Comparison of ENCODE assay signal across 16 cellular contexts in genomic region chr1:25548601-25549000, GRCh38. TPM values are rescaled to one million over a fixed set of nuclear protein-coding genes. Genes with fewer than 3 reads are reported as not detected.
DNase-seq lines count a peak whose midpoint lies in the region; ATAC-seq and TF ChIP-seq lines count a peak whose summit lies in the region.
"Had no signal": no experiment of that assay in that cellular context is flagged by ENCODE, and none has a peak within 500 bp of the region (broad histone marks: within the 10 kb centered on the region; RNA-seq: fewer than 3 reads in every experiment).

No MANE protein-coding gene starts in this region.

- no peaks in the 10 kb centered on the region for H3K27me3 Mint-ChIP-seq in activated CD4-positive, alpha-beta T cell treated with anti-CD3 and anti-CD28 coated beads for 36 hours
- no peaks in the 10 kb centered on the region for H3K27me3 Mint-ChIP-seq in activated naive CD8-positive, alpha-beta T cell treated with anti-CD3 and anti-CD28 coated beads for 36 hours

- H2AK5ac ChIP-seq in IMR-90 (ENCODE audit: low read depth, low read length), result no peak overlapping the region

- TF ChIP-seq CTCF in IMR-90 (conservative IDR thresholded peaks at IDR 0.05; ENCODE audit: low read depth, low read length) (no peak), sigmoid colon (IDR thresholded peaks at IDR 0.05) (no peak)

- H3K27me3 ChIP-seq in IMR-90 (ENCODE audit: control insufficient read depth, insufficient read depth, low read length) (no peaks in the 10 kb centered on the region), sigmoid colon (no peaks in the 10 kb centered on the region)

- H4K8ac ChIP-seq in IMR-90 (ENCODE audit: low read depth in 2 of 2, low read length in 2 of 2), result no peak overlapping the region; a peak in 1 of 4 replicates

- peaks cover 19% of the 10 kb centered on the region; the same call in 1 of the 2 replicates for H4K20me1 ChIP-seq in IMR-90 (ENCODE audit: insufficient read depth, low read length)

- H3K9me3 ChIP-seq in IMR-90 (ENCODE audit: control insufficient read depth, insufficient read depth, low read length), result no peaks in the 10 kb centered on the region
- no peaks in the 10 kb centered on the region for H3K9me3 ChIP-seq in sigmoid colon

- H3K36me3 Mint-ChIP-seq in activated CD4-positive, alpha-beta T cell treated with anti-CD3 and anti-CD28 coated beads for 36 hours (ENCODE audit: low read depth), result peaks cover 2% of the 10 kb centered on the region
- H3K36me3 Mint-ChIP-seq in activated naive CD8-positive, alpha-beta T cell treated with anti-CD3 and anti-CD28 coated beads for 36 hours, result peaks cover 7% of the 10 kb centered on the region

- no peak overlapping the region for H3K56ac ChIP-seq in IMR-90 (ENCODE audit: extremely low read depth, insufficient read depth, low read length)

- H4K5ac ChIP-seq in IMR-90 (ENCODE audit: low read depth, low read length), result no peak overlapping the region

- no peak for TF ChIP-seq POLR2A in IMR-90 (IDR thresholded peaks at IDR 0.05; ENCODE audit: low read depth, low read length)
- TF ChIP-seq POLR2A in sigmoid colon (IDR thresholded peaks at IDR 0.05), result no peak

- DNase-seq in activated CD4-positive, alpha-beta T cell treated with anti-CD3 and anti-CD28 coated beads for 36 hours, result no peak
- DNase-seq in activated CD4-positive, alpha-beta T cell treated with anti-CD3 and anti-CD28 coated beads for 4 hours, result no peak
- DNase-seq in IMR-90, result no peak
- DNase-seq in activated naive CD8-positive, alpha-beta T cell treated with anti-CD3 and anti-CD28 coated beads for 36 hours, result no peak
- DNase-seq in sigmoid colon, result peak; percentile 29
- no peak for DNase-seq in SK-N-DZ (ENCODE audit: low spot score)
- DNase-seq: 8988T, COR-L47, dermis blood vessel endothelial cell, GDM1, HCEC 1CT, NCI-H1930, NCI-H524 treated with DMSO at 0.1 percent for 48 hours, SHP77 had no signal

- no TSS peak for BruUV-seq in IMR-90 (replicated peaks; lab: Mats Ljungman, UMichigan)

- H3K23ac ChIP-seq in IMR-90 (ENCODE audit: low read depth, low read length), result peak overlapping the region; percentile 60; the same call in 1 of the 2 replicates

- no peak overlapping the region for H2BK5ac ChIP-seq in IMR-90 (ENCODE audit: low read depth, low read length, poor library complexity, severe bottlenecking)

- no peak overlapping the region for H2AK9ac ChIP-seq in IMR-90 (replicated peaks; ENCODE audit: low read depth, low read length, poor library complexity)

- no peak overlapping the region for H2BK15ac ChIP-seq in IMR-90 (ENCODE audit: low read depth, low read length)

- peak overlapping the region; percentile 45; the same call in 1 of the 2 replicates for H3K4ac ChIP-seq in IMR-90 (ENCODE audit: low read depth, low read length)

- H3K9ac ChIP-seq in IMR-90 (ENCODE audit: low read depth, low read length), result no peak overlapping the region

- H3K4me3 ChIP-seq in IMR-90 (ENCODE audit: insufficient read depth, low read depth, low read length), result no peak overlapping the region
- no peak overlapping the region for H3K4me3 ChIP-seq in sigmoid colon

- H2BK20ac ChIP-seq in IMR-90 (ENCODE audit: low read depth, low read length), result no peak overlapping the region

- no peak overlapping the region for H3K4me3 Mint-ChIP-seq in activated CD4-positive, alpha-beta T cell treated with anti-CD3 and anti-CD28 coated beads for 36 hours
- H3K4me3 Mint-ChIP-seq in activated naive CD8-positive, alpha-beta T cell treated with anti-CD3 and anti-CD28 coated beads for 36 hours, result no peak overlapping the region

- peaks cover 18% of the 10 kb centered on the region for H3K9me1 ChIP-seq in IMR-90 (ENCODE audit: insufficient read depth, low read length)

- no peak overlapping the region for H3K14ac ChIP-seq in IMR-90 (replicated peaks; ENCODE audit: low read depth, low read length)

- ATAC-seq in activated CD4-positive, alpha-beta T cell treated with anti-CD3 and anti-CD28 coated beads for 36 hours, result no peak
- ATAC-seq in IMR-90 (ENCODE audit: low read depth) (no peak), GM19467 (IDR thresholded peaks at IDR 0.05; ENCODE audit: unreplicated experiment) (no peak), HG03460 (IDR thresholded peaks at IDR 0.05; ENCODE audit: unreplicated experiment) (no peak)

- H3K79me1 ChIP-seq in IMR-90 (ENCODE audit: low read depth in 1 of 2, low read length in 2 of 2), result peaks cover 33 to 80% of the 10 kb centered on the region in 2 experiments

- POLR2A ChIA-PET in activated CD4-positive, alpha-beta T cell treated with anti-CD3 and anti-CD28 coated beads for 36 hours (lab: Charles Lee), result interaction anchor here (0.5 to 2.0 kb wide), 3 partner anchors 17 to 885 kb away, joined by 3 to 14 read pairs (median 7); no protein-coding TSS in a partner anchor
- POLR2A ChIA-PET in IMR-90 (lab: Charles Lee; ENCODE audit: unreplicated experiment), result no interaction called here

- no peak overlapping the region for H3K4me2 ChIP-seq in IMR-90 (ENCODE audit: low read depth, low read length)

- H3K18ac ChIP-seq in IMR-90 (ENCODE audit: low read depth, low read length), result no peak overlapping the region

- H4K91ac ChIP-seq in IMR-90 (ENCODE audit: insufficient read depth, low read depth, low read length), result no peak overlapping the region

- in situ Hi-C loops in IMR-90 (cut with MboI; ENCODE audit: low sequenced_read_pairs), result no loop called here

- intact Hi-C loops in activated CD4-positive, alpha-beta T cell treated with anti-CD3 and anti-CD28 coated beads for 36 hours (cut with DNase I, micrococcal nuclease), result loop anchor here (2.0 to 5.0 kb wide), 3 partner anchors 128 to 249 kb away; no protein-coding TSS in a partner anchor
- intact Hi-C loops in IMR-90 (cut with micrococcal nuclease), result no loop called here
- intact Hi-C loops in sigmoid colon (cut with DNase I), result no loop called here

- CTCF ChIA-PET in activated CD4-positive, alpha-beta T cell treated with anti-CD3 and anti-CD28 coated beads for 36 hours (lab: Charles Lee), result interaction anchor here (0.8 to 2.3 kb wide), 10 partner anchors 19 to 249 kb away, joined by 3 to 10 read pairs (median 4); no protein-coding TSS in a partner anchor
- CTCF ChIA-PET in IMR-90 (lab: Yijun Ruan, JAX), result interaction anchor here (1.1 kb wide), 1 partner anchor 19 kb away, joined by 4 read pairs; no protein-coding TSS in a partner anchor

- H2AFZ ChIP-seq in IMR-90 (replicated peaks; ENCODE audit: low read length, poor library complexity), result no peak overlapping the region

- peaks cover 24% of the 10 kb centered on the region for H3K4me1 ChIP-seq in IMR-90 (ENCODE audit: control insufficient read depth, insufficient read depth, low read length)
- peaks cover 0 to 50% (median 36%) of the 10 kb centered on the region in 4 donors for H3K4me1 ChIP-seq in sigmoid colon

- H3K36me3 ChIP-seq in IMR-90 (ENCODE audit: control insufficient read depth, insufficient read depth, low read length), result no peaks in the 10 kb centered on the region
- H3K36me3 ChIP-seq in sigmoid colon, result no peaks in the 10 kb centered on the region

- no peak for TF ChIP-seq RAD21 in IMR-90 (IDR thresholded peaks at IDR 0.05; ENCODE audit: low read length)

- no peaks in the 10 kb centered on the region for H3K9me3 Mint-ChIP-seq in activated CD4-positive, alpha-beta T cell treated with anti-CD3 and anti-CD28 coated beads for 36 hours (ENCODE audit: low read depth)
- no peaks in the 10 kb centered on the region for H3K9me3 Mint-ChIP-seq in activated naive CD8-positive, alpha-beta T cell treated with anti-CD3 and anti-CD28 coated beads for 36 hours

- H2BK120ac ChIP-seq in IMR-90 (ENCODE audit: low read depth, low read length), result no peak overlapping the region

- peaks cover 82% of the 10 kb centered on the region for H3K4me1 Mint-ChIP-seq in activated CD4-positive, alpha-beta T cell treated with anti-CD3 and anti-CD28 coated beads for 36 hours
- H3K4me1 Mint-ChIP-seq in activated naive CD8-positive, alpha-beta T cell treated with anti-CD3 and anti-CD28 coated beads for 36 hours, result peaks cover 78% of the 10 kb centered on the region

- dilution Hi-C loops in IMR-90 (cut with HindIII; ENCODE audit: low sequenced_read_pairs, unreplicated experiment), result no loop called here

- TF ChIP-seq EP300 in sigmoid colon (IDR thresholded peaks at IDR 0.05), result no peak

- H3K27ac ChIP-seq in IMR-90 (ENCODE audit: insufficient read depth, low read length) (no peak overlapping the region), sigmoid colon (no peak overlapping the region)

- H3K27ac Mint-ChIP-seq in activated CD4-positive, alpha-beta T cell treated with anti-CD3 and anti-CD28 coated beads for 36 hours, result peak overlapping the region; percentile 37
- H3K27ac Mint-ChIP-seq in activated naive CD8-positive, alpha-beta T cell treated with anti-CD3 and anti-CD28 coated beads for 36 hours, result peak overlapping the region; percentile 95

- WGBS in IMR-90 (ENCODE audit: extremely low coverage in 2 of 2, insufficient read length in 1 of 2), 2 experiments, result 67% methylated on average over 1 of the region's 4 CpGs; no CpG with 5 or more reads in 1 of the 2 experiments
- 43 to 73% methylated on average over 4 of the region's 4 CpGs for WGBS in sigmoid colon, 2 donors

TF ChIP-seq in IMR-90, 13 proteins besides CTCF, POLR2A, EP300 and RAD21 (continues in another document):
- TF ChIP-seq FOS (IDR thresholded peaks at IDR 0.05; ENCODE audit: low read depth, low read length) (no peak), BHLHE40 (IDR thresholded peaks at IDR 0.05; ENCODE audit: low read depth, low read length) (no peak), CEBPB (IDR thresholded peaks at IDR 0.05; ENCODE audit: low read depth, low read length) (no peak), MAFK (IDR thresholded peaks at IDR 0.05; ENCODE audit: low read depth, low read length) (no peak)
- TF ChIP-seq, protein P1, sequence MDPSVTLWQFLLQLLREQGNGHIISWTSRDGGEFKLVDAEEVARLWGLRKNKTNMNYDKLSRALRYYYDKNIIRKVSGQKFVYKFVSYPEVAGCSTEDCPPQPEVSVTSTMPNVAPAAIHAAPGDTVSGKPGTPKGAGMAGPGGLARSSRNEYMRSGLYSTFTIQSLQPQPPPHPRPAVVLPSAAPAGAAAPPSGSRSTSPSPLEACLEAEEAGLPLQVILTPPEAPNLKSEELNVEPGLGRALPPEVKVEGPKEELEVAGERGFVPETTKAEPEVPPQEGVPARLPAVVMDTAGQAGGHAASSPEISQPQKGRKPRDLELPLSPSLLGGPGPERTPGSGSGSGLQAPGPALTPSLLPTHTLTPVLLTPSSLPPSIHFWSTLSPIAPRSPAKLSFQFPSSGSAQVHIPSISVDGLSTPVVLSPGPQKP (IDR thresholded peaks at IDR 0.05; ENCODE audit: borderline replicate concordance, low read depth, low read length), result no peak

RNA-seq across cellular contexts. Expression of gene LDLRAP1, which starts 5.2 kb away (rescaled TPM):
- 10 to 100 TPM; 13.0 to 14.6 TPM for total RNA-seq in activated CD4-positive, alpha-beta T cell treated with anti-CD3 and anti-CD28 coated beads for 36 hours
- total RNA-seq in IMR-90 (2012; rRNA removed) (3.6 and 4.5 TPM in 2 replicates), sigmoid colon (10 to 100 TPM in 2 of 4 donors, 1 to 10 TPM in 2; 9.1 to 17.4 (median 10.3) TPM)
- polyA plus RNA-seq in IMR-90 (2012; rRNA removed) (13.5 and 14.4 TPM in 2 replicates), sigmoid colon (10 to 100 TPM; 25.9 to 35.8 (median 30.0) TPM)
- polyA plus RNA-seq in IMR-90 (2012; cell fraction: cytosol; rRNA removed), result 9.9 and 15.1 TPM in 2 replicates
- polyA plus RNA-seq in IMR-90 (2012; cell fraction: nucleus; rRNA removed; ENCODE audit: low replicate concordance), result 19.7 and 24.6 TPM in 2 replicates
- 10 to 100 TPM; 14.3 to 17.4 TPM for total RNA-seq in activated naive CD8-positive, alpha-beta T cell treated with anti-CD3 and anti-CD28 coated beads for 36 hours
- 0.20 and 0.23 TPM in 2 replicates for polyA plus RNA-seq in SK-N-DZ (2014; cell fraction: cytosol; rRNA removed)
- 0.06 and 0.21 TPM in 2 replicates for polyA plus RNA-seq in SK-N-DZ (2014; cell fraction: nucleus; rRNA removed)

Comparison
In these comparisons a context has a peak if more than half of its experiments do, and no peak if none do; other contexts are left out.
1. intact Hi-C loops: an anchor here in activated CD4-positive, alpha-beta T cell treated with anti-CD3 and anti-CD28 coated beads for 36 hours (2.0 to 5.0 kb wide); none called in IMR-90 and sigmoid colon.